Comparison of ENCODE assay signal across 13 cellular contexts in genomic region chr12:53991077-53991460, GRCh38. TPM values are rescaled to one million over a fixed set of nuclear protein-coding genes. Genes with fewer than 3 reads are reported as not detected.
A peak's percentile ranks its signal among the peaks of the same experiment; 100 is the strongest.
DNase-seq lines count a peak whose midpoint lies in the region; ATAC-seq and TF ChIP-seq lines count a peak whose summit lies in the region.
"Had no signal": no experiment of that assay in that cellular context is flagged by ENCODE, and none has a peak within 500 bp of the region (broad histone marks: within the 10 kb centered on the region; RNA-seq: fewer than 3 reads in every experiment).

No MANE protein-coding gene starts in this region.

- H3K9ac ChIP-seq in PC-3 (ENCODE audit: low read length) (peak overlapping the region; percentile 16; the same call in 1 of the 2 replicates), iPS-15b (ENCODE audit: low read depth, low read length) (no peak overlapping the region), skeletal muscle tissue (ENCODE audit: low read depth in 1 of 3, low read length in 3 of 3) (peak overlapping the region; percentile 34 to 81 (median 71))

- H4K20me1 ChIP-seq in PC-3 (ENCODE audit: low read length): no peaks in the 10 kb centered on the region

- CTCF ChIA-PET in PC-3 (lab: Charles Lee): interaction anchor here (0.6 kb wide), 2 partner anchors 187 to 670 kb away, joined by 3 read pairs; partner anchors contain the start of gene AAAS

- DNase-seq in H4 (ENCODE audit: low spot score): peak; percentile 40
- peak; percentile 71 for DNase-seq in PC-3
- DNase-seq in esophagus muscularis mucosa (ENCODE audit: extremely low spot score): no peak
- no peak for DNase-seq in stimulated activated CD4-positive, alpha-beta T cell treated with anti-CD3 and anti-CD28 coated beads, Interleukin-4, amount 100 ng/mL, for 4 hours
- DNase-seq: H9; immature natural killer cell; stimulated activated CD4-positive, alpha-beta T cell treated with anti-CD3 and anti-CD28 coated beads, Interleukin-4, amount 100 ng/mL, for 24 hours; stimulated activated naive CD4-positive, alpha-beta T cell; T-helper 2 cell had no signal

- H3F3A ChIP-seq in PC-3 (ENCODE audit: low read length, unreplicated experiment): no peaks in the 10 kb centered on the region

- H3K4me2 ChIP-seq in PC-3 (ENCODE audit: low read length): peak overlapping the region; percentile 96

- WGBS in esophagus muscularis mucosa: 9% methylated on average over 4 of the region's 8 CpGs

- POLR2A ChIA-PET in PC-3 (lab: Charles Lee; ENCODE audit: unreplicated experiment): interaction anchor here (0.5 to 1.0 kb wide), 2 partner anchors 18 to 26 kb away, joined by 3 to 31 read pairs; partner anchors contain the start of gene HOXC8

- H3K36me3 ChIP-seq in PC-3 (ENCODE audit: low read depth, low read length) (no peaks in the 10 kb centered on the region), iPS-15b (ENCODE audit: control insufficient read depth, insufficient read depth, low read length) (no peaks in the 10 kb centered on the region), skeletal muscle tissue (ENCODE audit: control insufficient read depth in 3 of 3, insufficient read depth in 3 of 3, low read length in 3 of 3) (no peaks in the 10 kb centered on the region), esophagus muscularis mucosa (no peaks in the 10 kb centered on the region)

- H3K79me2 ChIP-seq in PC-3 (ENCODE audit: low read length): peaks cover 55% of the 10 kb centered on the region

- ATAC-seq in PC-3 (peak; percentile 45), HG03432 (IDR thresholded peaks at IDR 0.05; ENCODE audit: unreplicated experiment) (no peak)

- no peaks in the 10 kb centered on the region for H3K9me2 ChIP-seq in PC-3 (replicated peaks; ENCODE audit: low read length)

- H3K27me3 ChIP-seq in PC-3 (ENCODE audit: low read length) (no peaks in the 10 kb centered on the region), iPS-15b (ENCODE audit: control insufficient read depth, insufficient read depth, low read length) (peaks cover 100% of the 10 kb centered on the region), skeletal muscle tissue (ENCODE audit: control insufficient read depth in 3 of 3, insufficient read depth in 3 of 3, low read length in 3 of 3) (peaks cover 4 to 19% (median 5%) of the 10 kb centered on the region in 3 donors), esophagus muscularis mucosa (peaks cover 12 to 100% (median 97%) of the 10 kb centered on the region in 4 donors)

- peak overlapping the region; percentile 92 for H2AFZ ChIP-seq in PC-3 (ENCODE audit: low read length)

- intact Hi-C loops in PC-3 (cut with micrococcal nuclease): no loop called here
- intact Hi-C loops in esophagus muscularis mucosa (cut with DNase I): no loop called here

- BruUV-seq in PC-3 (replicated peaks; lab: Mats Ljungman, UMichigan): no TSS peak

- H3K9me3 ChIP-seq in PC-3 (ENCODE audit: low read length): no peaks in the 10 kb centered on the region
- H3K9me3 ChIP-seq in iPS-15b (ENCODE audit: control insufficient read depth, insufficient read depth, low read length): no peaks in the 10 kb centered on the region
- H3K9me3 ChIP-seq in skeletal muscle tissue (ENCODE audit: control insufficient read depth in 3 of 3, low read length in 3 of 3): no peaks in the 10 kb centered on the region
- H3K9me3 ChIP-seq in esophagus muscularis mucosa: no peaks in the 10 kb centered on the region

- H3K27ac ChIP-seq in PC-3 (ENCODE audit: low read length) (no peak overlapping the region), skeletal muscle tissue (ENCODE audit: low read depth, low read length) (peak overlapping the region; percentile 100), esophagus muscularis mucosa (replicated peaks in 1 of 4) (no peak overlapping the region)

- H3K4me1 ChIP-seq in PC-3 (ENCODE audit: insufficient read depth, low read length) (peaks cover 49% of the 10 kb centered on the region), iPS-15b (ENCODE audit: control insufficient read depth, insufficient read depth, low read length) (no peaks in the 10 kb centered on the region), skeletal muscle tissue (ENCODE audit: control insufficient read depth in 3 of 3, insufficient read depth in 3 of 3, low read length in 3 of 3) (peaks cover 68 to 89% (median 75%) of the 10 kb centered on the region in 3 donors), esophagus muscularis mucosa (peaks cover 27 to 37% (median 28%) of the 10 kb centered on the region in 4 donors)

- H3K4me3 ChIP-seq in PC-3 (ENCODE audit: low read length) (peak overlapping the region; percentile 74), iPS-15b (ENCODE audit: low read depth, low read length) (peak overlapping the region; percentile 30), skeletal muscle tissue (ENCODE audit: low read length in 3 of 3) (peak overlapping the region; percentile 42 to 72 (median 67)), esophagus muscularis mucosa (no peak overlapping the region)

- TF ChIP-seq CTCF in PC-3 (conservative IDR thresholded peaks at IDR 0.05; ENCODE audit: low read depth, low read length): no peak
- TF ChIP-seq CTCF in esophagus muscularis mucosa (IDR thresholded peaks at IDR 0.05): no peak

- TF ChIP-seq POLR2A in esophagus muscularis mucosa (IDR thresholded peaks at IDR 0.05; ENCODE audit: low read depth): no peak

- no peak for TF ChIP-seq EP300 in esophagus muscularis mucosa (IDR thresholded peaks at IDR 0.05)

RNA-seq across cellular contexts. Expression of gene HOXC10, which starts 6.1 kb away (rescaled TPM):
- total RNA-seq in H4 (2014; rRNA removed; shearing (Covaris generic)): 2.0 and 8.7 TPM in 2 replicates
- total RNA-seq in PC-3 (2014; rRNA removed) (0.69 and 2.9 TPM in 2 replicates), skeletal muscle tissue (3.7 TPM), esophagus muscularis mucosa (not detected)
- total RNA-seq: activated T-helper 1 cell treated with anti-CD3 and anti-CD28 coated beads, Interleukin-12 subunit alpha, Interleukin-12 subunit beta, Interleukin-2, Interleukin-4 antibody, amounts not matched to agents 30 ng/mL and 10 ng/mL and 1 ng/mL, durations not matched to agents 14 hours and 24 hours and 36 hours; H9 had no signal

RNA-seq across cellular contexts. Expression of gene HOXC9, which starts 8.9 kb away (rescaled TPM):
- 2.4 and 5.6 TPM in 2 replicates for total RNA-seq in H4 (2014; rRNA removed; shearing (Covaris generic))
- total RNA-seq in PC-3 (2014; rRNA removed) (1.5 and 1.8 TPM in 2 replicates), skeletal muscle tissue (4.2 TPM), esophagus muscularis mucosa (not detected)
- total RNA-seq: activated T-helper 1 cell treated with anti-CD3 and anti-CD28 coated beads, Interleukin-12 subunit alpha, Interleukin-12 subunit beta, Interleukin-2, Interleukin-4 antibody, amounts not matched to agents 30 ng/mL and 10 ng/mL and 1 ng/mL, durations not matched to agents 14 hours and 24 hours and 36 hours; H9 had no signal

RNA-seq across cellular contexts. Expression of gene HOTAIR, which starts 16.3 kb away (rescaled TPM):
- total RNA-seq in H4 (2014; rRNA removed; shearing (Covaris generic)): 1.6 and 2.7 TPM in 2 replicates
- total RNA-seq in PC-3 (2014; rRNA removed) (3.5 and 4.3 TPM in 2 replicates), skeletal muscle tissue (2.1 TPM), esophagus muscularis mucosa (not detected)
- total RNA-seq: activated T-helper 1 cell treated with anti-CD3 and anti-CD28 coated beads, Interleukin-12 subunit alpha, Interleukin-12 subunit beta, Interleukin-2, Interleukin-4 antibody, amounts not matched to agents 30 ng/mL and 10 ng/mL and 1 ng/mL, durations not matched to agents 14 hours and 24 hours and 36 hours; H9 had no signal

RNA-seq across cellular contexts. Expression of gene HOXC8, which starts 17.7 kb away (rescaled TPM):
- 0.45 TPM in 1 of 2 replicates, not detected in the other for total RNA-seq in H4 (2014; rRNA removed; shearing (Covaris generic))
- total RNA-seq in PC-3 (2014; rRNA removed) (1.1 and 2.4 TPM in 2 replicates), skeletal muscle tissue (0.52 TPM), esophagus muscularis mucosa (not detected)
- total RNA-seq: activated T-helper 1 cell treated with anti-CD3 and anti-CD28 coated beads, Interleukin-12 subunit alpha, Interleukin-12 subunit beta, Interleukin-2, Interleukin-4 antibody, amounts not matched to agents 30 ng/mL and 10 ng/mL and 1 ng/mL, durations not matched to agents 14 hours and 24 hours and 36 hours; H9 had no signal

RNA-seq across cellular contexts. Expression of gene HOXC11, which starts 18.1 kb away (rescaled TPM):
- total RNA-seq in H4 (2014; rRNA removed; shearing (Covaris generic)): 0.21 and 1.1 TPM in 2 replicates
- total RNA-seq in PC-3 (2014; rRNA removed) (0.84 and 1.2 TPM in 2 replicates), skeletal muscle tissue (0.52 TPM), esophagus muscularis mucosa (not detected)
- total RNA-seq: activated T-helper 1 cell treated with anti-CD3 and anti-CD28 coated beads, Interleukin-12 subunit alpha, Interleukin-12 subunit beta, Interleukin-2, Interleukin-4 antibody, amounts not matched to agents 30 ng/mL and 10 ng/mL and 1 ng/mL, durations not matched to agents 14 hours and 24 hours and 36 hours; H9 had no signal

Comparison
In these comparisons a context has a peak if more than half of its experiments do, and no peak if none do; other contexts are left out.
1. DNase-seq: peak in H4 (single experiment) and PC-3 (single experiment); none in esophagus muscularis mucosa (single experiment) and stimulated activated CD4-positive, alpha-beta T cell treated with anti-CD3 and anti-CD28 coated beads, Interleukin-4, amount 100 ng/mL, for 4 hours (0 of 2).
2. H3K4me3 ChIP-seq: peak in PC-3 (single experiment), iPS-15b (single experiment) and skeletal muscle tissue (3 of 3); none in esophagus muscularis mucosa (0 of 4).